8 cellular contexts compared by ENCODE assay signal in the genomic region with DNA sequence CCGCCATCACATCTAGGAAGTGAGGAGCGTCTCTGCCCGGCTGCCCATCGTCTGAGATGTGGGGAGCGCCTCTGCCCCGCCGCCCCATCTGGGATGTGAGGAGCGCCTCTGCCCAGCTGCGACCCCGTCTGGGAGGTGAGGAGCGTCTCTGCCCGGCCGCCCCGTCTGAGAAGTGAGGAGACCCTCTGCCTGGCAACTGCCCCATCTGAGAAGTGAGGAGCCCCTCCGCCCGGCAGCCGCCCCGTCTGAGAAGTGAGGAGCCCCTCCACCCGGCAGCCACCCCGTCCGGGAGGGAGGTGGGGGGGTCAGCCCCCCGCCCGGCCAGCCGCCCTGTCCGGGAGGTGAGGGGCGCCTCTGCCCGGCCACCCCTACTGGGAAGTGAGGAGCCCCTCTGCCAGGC. TPM values are rescaled to one million over a fixed set of nuclear protein-coding genes. Genes with fewer than 3 reads are reported as not detected.
A peak's percentile ranks its signal among the peaks of the same experiment; 100 is the strongest.
DNase-seq lines count a peak whose midpoint lies in the region; TF ChIP-seq lines count a peak whose summit lies in the region.
"Not testable (repeated sequence)": the region's sequence is repeated elsewhere in the genome, so short reads cannot be mapped to it uniquely, and the experiment has no call there.
"Had no signal": no experiment of that assay in that cellular context is flagged by ENCODE, and none has a peak within 500 bp of the region (broad histone marks: within the 10 kb centered on the region; RNA-seq: fewer than 3 reads in every experiment).

No MANE protein-coding gene starts in this region.

- H3K4me1 Mint-ChIP-seq in osteocyte (ENCODE audit: unreplicated experiment) = peaks cover 19% of the 10 kb centered on the region

- not testable (repeated sequence) for H3K4me3 ChIP-seq in SJSA1

- H3K4me1 ChIP-seq in SJSA1 (replicated peaks) = peaks cover 20% of the 10 kb centered on the region

- TF ChIP-seq CTCF in osteocyte (IDR thresholded peaks at IDR 0.05) = not testable (repeated sequence)

- H3K36me3 ChIP-seq in SJSA1 = not testable (repeated sequence)

- not testable (repeated sequence) for H3K4me3 Mint-ChIP-seq in osteocyte (ENCODE audit: unreplicated experiment)

- not testable (repeated sequence) for H3K36me3 Mint-ChIP-seq in osteocyte (ENCODE audit: unreplicated experiment)

- H3K27ac ChIP-seq in SJSA1 = peak overlapping the region; percentile 57

- DNase-seq in SJSA1 (ENCODE audit: low read depth in 1 of 2, low spot score in 2 of 2) = not testable (repeated sequence)
- peak; percentile 54 for DNase-seq in osteocyte (ENCODE audit: extremely low spot score, unreplicated experiment)

- not testable (repeated sequence) for H3K27ac Mint-ChIP-seq in osteocyte (ENCODE audit: unreplicated experiment)

- H3K9me3 ChIP-seq in SJSA1 (replicated peaks) = not testable (repeated sequence)

- H3K27me3 Mint-ChIP-seq in osteocyte (ENCODE audit: unreplicated experiment) = not testable (repeated sequence)

- H3K27me3 ChIP-seq in SJSA1 (replicated peaks) = not testable (repeated sequence)

- H3K9me3 Mint-ChIP-seq in osteocyte (ENCODE audit: unreplicated experiment) = not testable (repeated sequence)

RNA-seq across cellular contexts. Expression of gene TRIM67, which starts 33.4 kb away (rescaled TPM):
- total RNA-seq in SJSA1 (2014; rRNA removed; shearing (Covaris generic)) = 0.47 and 0.61 TPM in 2 replicates
- 0.32 and 0.39 TPM in 2 replicates for total RNA-seq in osteocyte
- total RNA-seq: B cell; CD4-positive, alpha-beta memory T cell; CD4-positive, alpha-beta T cell; CD4-positive, CD25-positive, alpha-beta regulatory T cell; CD8-positive, alpha-beta memory T cell; CD8-positive, alpha-beta T cell had no signal
